21 cellular contexts compared by ENCODE assay signal in genomic region chr12:79183003-79183402, GRCh38.
DNase-seq lines count a peak whose midpoint lies in the region; ATAC-seq and TF ChIP-seq lines count a peak whose summit lies in the region.
"Had no signal": no experiment of that assay in that cellular context is flagged by ENCODE, and none has a peak within 500 bp of the region (broad histone marks: within the 10 kb centered on the region; RNA-seq: fewer than 3 reads in every experiment).

No MANE protein-coding gene starts in this region.

- no peaks in the 10 kb centered on the region for H3K4me1 Mint-ChIP-seq in activated CD8-positive, alpha-beta memory T cell treated with anti-CD3 and anti-CD28 coated beads, Interleukin-2, amount 10 ng/mL, durations not matched to agents 7 days and 5 days
- H3K4me1 Mint-ChIP-seq: IgD-negative memory B cell, T-cell had no signal

- no peak overlapping the region for H3K27ac Mint-ChIP-seq in activated CD8-positive, alpha-beta memory T cell treated with anti-CD3 and anti-CD28 coated beads, Interleukin-2, amount 10 ng/mL, durations not matched to agents 7 days and 5 days
- H3K27ac Mint-ChIP-seq: HFFc6, IgD-negative memory B cell, T-cell had no signal

- H3K4me3 Mint-ChIP-seq in activated CD8-positive, alpha-beta memory T cell treated with anti-CD3 and anti-CD28 coated beads, Interleukin-2, amount 10 ng/mL, durations not matched to agents 7 days and 5 days, result no peak overlapping the region
- H3K4me3 Mint-ChIP-seq: HFFc6, IgD-negative memory B cell, T-cell had no signal

- peaks cover 3% of the 10 kb centered on the region for H3K9me3 Mint-ChIP-seq in activated CD8-positive, alpha-beta memory T cell treated with anti-CD3 and anti-CD28 coated beads, Interleukin-2, amount 10 ng/mL, durations not matched to agents 7 days and 5 days (ENCODE audit: low read depth)
- H3K9me3 Mint-ChIP-seq: HFFc6 had no signal

- CTCF ChIA-PET in activated CD8-positive, alpha-beta memory T cell treated with anti-CD3 and anti-CD28 coated beads, Interleukin-2, amount 10 ng/mL, durations not matched to agents 7 days and 5 days (lab: Charles Lee), result no interaction called here

- no peaks in the 10 kb centered on the region for H3K27me3 Mint-ChIP-seq in activated CD8-positive, alpha-beta memory T cell treated with anti-CD3 and anti-CD28 coated beads, Interleukin-2, amount 10 ng/mL, durations not matched to agents 7 days and 5 days
- H3K27me3 Mint-ChIP-seq: IgD-negative memory B cell, T-cell had no signal

- no peaks in the 10 kb centered on the region for H3K36me3 Mint-ChIP-seq in activated CD8-positive, alpha-beta memory T cell treated with anti-CD3 and anti-CD28 coated beads, Interleukin-2, amount 10 ng/mL, durations not matched to agents 7 days and 5 days
- H3K36me3 Mint-ChIP-seq: T-cell had no signal

- DNase-seq in EL (peak; percentile 8), HCEC 1CT (peak; percentile 15), iris pigment epithelial cell (ENCODE audit: low read depth) (peak; percentile 14), RKO (ENCODE audit: low spot score) (no peak)
- DNase-seq in activated CD8-positive, alpha-beta memory T cell treated with anti-CD3 and anti-CD28 coated beads, Interleukin-2, amount 10 ng/mL, durations not matched to agents 7 days and 5 days, result no peak
- DNase-seq: AML-193, DMS79, HFFc6, Karpas-422, MG63, NCI-H1048, NCI-H146, NCI-H2029 treated with DMSO at 0.1 percent for 48 hours, NCI-H446, NCI-H526 treated with DMSO at 0.1 percent for 48 hours, Peyer's patch, T-cell had no signal

- peak; percentile 62 for ATAC-seq in SK-N-SH treated with all-trans-retinoic acid at 6 μM for 48 hours
- no peak for ATAC-seq in HG02840 (IDR thresholded peaks at IDR 0.05; ENCODE audit: low FRiP score, unreplicated experiment)
- ATAC-seq in activated CD8-positive, alpha-beta memory T cell treated with anti-CD3 and anti-CD28 coated beads, Interleukin-2, amount 10 ng/mL, durations not matched to agents 7 days and 5 days, result no peak
- ATAC-seq: Right ventricle myocardium inferior, T-cell had no signal

TF ChIP-seq in SK-N-SH treated with all-trans-retinoic acid at 6 μM for 48 hours, 23 proteins besides CTCF, POLR2A, EP300 and RAD21:
- TF ChIP-seq ZNF8 (CRISPR knock-in tag; IDR thresholded peaks at IDR 0.05) (no peak), POU6F1 (CRISPR knock-in tag; IDR thresholded peaks at IDR 0.05; ENCODE audit: borderline replicate concordance, low read depth) (no peak), PPARA (CRISPR knock-in tag; IDR thresholded peaks at IDR 0.05; ENCODE audit: borderline replicate concordance) (no peak), BACH2 (CRISPR knock-in tag; IDR thresholded peaks at IDR 0.05; ENCODE audit: borderline replicate concordance) (no peak), ZFP3 (CRISPR knock-in tag; IDR thresholded peaks at IDR 0.05) (no peak), CSDC2 (CRISPR knock-in tag; IDR thresholded peaks at IDR 0.05) (no peak), ZFP30 (CRISPR knock-in tag; IDR thresholded peaks at IDR 0.05) (no peak), ZNF70 (CRISPR knock-in tag; IDR thresholded peaks at IDR 0.05) (no peak), ISL1 (CRISPR knock-in tag; IDR thresholded peaks at IDR 0.05) (no peak), CREB5 (CRISPR knock-in tag; IDR thresholded peaks at IDR 0.05; ENCODE audit: low read depth) (no peak), ZNF565 (CRISPR knock-in tag; conservative IDR thresholded peaks at IDR 0.05; ENCODE audit: low read depth) (no peak), ESRRG (CRISPR knock-in tag; IDR thresholded peaks at IDR 0.05) (no peak), PATZ1 (CRISPR knock-in tag; IDR thresholded peaks at IDR 0.05; ENCODE audit: borderline replicate concordance) (no peak), ARNTL (CRISPR knock-in tag; IDR thresholded peaks at IDR 0.05; ENCODE audit: borderline replicate concordance, low read depth) (no peak), TCF4 (CRISPR knock-in tag; IDR thresholded peaks at IDR 0.05; ENCODE audit: borderline replicate concordance) (no peak), OSR1 (CRISPR knock-in tag; IDR thresholded peaks at IDR 0.05) (no peak), TSHZ2 (CRISPR knock-in tag; IDR thresholded peaks at IDR 0.05) (no peak)

Comparison
In these comparisons a context has a peak if more than half of its experiments do, and no peak if none do; other contexts are left out.
1. DNase-seq: peak in EL (single experiment), HCEC 1CT (single experiment) and iris pigment epithelial cell (single experiment); none in RKO (single experiment) and activated CD8-positive, alpha-beta memory T cell treated with anti-CD3 and anti-CD28 coated beads, Interleukin-2, amount 10 ng/mL, durations not matched to agents 7 days and 5 days (single experiment).